Comparison of ENCODE assay signal across 17 cellular contexts in the genomic region with DNA sequence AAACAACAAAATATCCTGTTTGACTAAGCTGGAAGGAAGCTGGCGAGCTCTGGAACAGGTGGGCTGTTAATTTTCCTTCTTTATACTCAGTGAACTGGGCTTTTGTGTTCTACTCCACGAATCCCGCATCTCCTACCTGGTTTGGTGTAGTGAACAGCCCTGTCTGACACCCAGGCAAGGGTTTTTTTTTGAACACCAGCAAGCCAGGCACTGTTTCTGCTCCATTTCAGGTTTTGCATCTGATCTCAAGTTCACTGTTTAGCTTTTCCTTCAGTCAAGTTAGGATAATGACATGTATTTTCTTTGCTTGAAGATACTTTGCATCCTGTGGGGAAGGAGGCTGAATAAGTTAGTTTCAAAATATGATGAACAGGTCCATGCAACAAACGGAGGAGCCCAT.
DNase-seq lines count a peak whose midpoint lies in the region; ATAC-seq and TF ChIP-seq lines count a peak whose summit lies in the region.
"Had no signal": no experiment of that assay in that cellular context is flagged by ENCODE, and none has a peak within 500 bp of the region (broad histone marks: within the 10 kb centered on the region; RNA-seq: fewer than 3 reads in every experiment).

No MANE protein-coding gene starts in this region.

- H3K4me1 ChIP-seq in left ventricle myocardium inferior = peaks cover 33% of the 10 kb centered on the region
- peaks cover 0 to 5% of the 10 kb centered on the region in 2 donors for H3K4me1 ChIP-seq in right atrium auricular region
- H3K4me1 ChIP-seq in Karpas-422 (ENCODE audit: low read length) = peaks cover 5% of the 10 kb centered on the region; the same call in 1 of the 2 replicates

- H3K4me3 ChIP-seq in left ventricle myocardium inferior (no peak overlapping the region), right atrium auricular region (no peak overlapping the region), Karpas-422 (ENCODE audit: low read length) (no peak overlapping the region)
- H3K4me3 ChIP-seq: GM23248 had no signal

- 0 out of 2 replicates have a peak overlapping the region, but pooled peaks have one; percentile 26 for H2AFZ ChIP-seq in Karpas-422 (ENCODE audit: low read length)
- H2AFZ ChIP-seq: GM23248 had no signal

- H3K9me3 ChIP-seq in left ventricle myocardium inferior (replicated peaks) = no peaks in the 10 kb centered on the region
- no peaks in the 10 kb centered on the region for H3K9me3 ChIP-seq in right atrium auricular region
- no peaks in the 10 kb centered on the region for H3K9me3 ChIP-seq in Karpas-422 (ENCODE audit: low read length)

- no peak overlapping the region for H3K4me2 ChIP-seq in Karpas-422 (ENCODE audit: low read depth, low read length, poor library complexity, severe bottlenecking)

- no peak overlapping the region for H3K9ac ChIP-seq in Karpas-422 (ENCODE audit: low read length)
- H3K9ac ChIP-seq: GM23248 had no signal

- H3K27me3 ChIP-seq in left ventricle myocardium inferior (ENCODE audit: low read depth) = no peaks in the 10 kb centered on the region
- H3K27me3 ChIP-seq in right atrium auricular region = no peaks in the 10 kb centered on the region
- no peaks in the 10 kb centered on the region for H3K27me3 ChIP-seq in Karpas-422 (ENCODE audit: low read length)

- H3K27ac ChIP-seq in left ventricle myocardium inferior (replicated peaks) (peak overlapping the region; percentile 78), right atrium auricular region (no peak overlapping the region), Karpas-422 (ENCODE audit: low read length) (no peak overlapping the region)
- H3K27ac ChIP-seq: C4-2B, GM23248 had no signal

- ATAC-seq in left lobe of liver = no peak

- no peaks in the 10 kb centered on the region for H3K79me2 ChIP-seq in Karpas-422 (ENCODE audit: low read length)

- no peaks in the 10 kb centered on the region for H4K20me1 ChIP-seq in Karpas-422 (ENCODE audit: insufficient read depth, low read depth, low read length)

- intact Hi-C loops in left ventricle myocardium inferior (cut with micrococcal nuclease) = no loop called here

- TF ChIP-seq CTCF in left ventricle myocardium inferior (IDR thresholded peaks at IDR 0.05; ENCODE audit: borderline replicate concordance) = no peak
- TF ChIP-seq CTCF in right atrium auricular region (IDR thresholded peaks at IDR 0.05) = no peak

- no peaks in the 10 kb centered on the region for H3K36me3 ChIP-seq in left ventricle myocardium inferior
- no peaks in the 10 kb centered on the region for H3K36me3 ChIP-seq in right atrium auricular region
- no peaks in the 10 kb centered on the region for H3K36me3 ChIP-seq in Karpas-422 (ENCODE audit: insufficient read depth, low read length)

- no peak for DNase-seq in left ventricle myocardium inferior
- no peak for DNase-seq in right atrium auricular region (ENCODE audit: low spot score)
- DNase-seq in Karpas-422 = no peak
- DNase-seq in dermis blood vessel endothelial cell = peak; percentile 39
- no peak for DNase-seq in activated CD8-positive, alpha-beta memory T cell treated with anti-CD3 and anti-CD28 coated beads, Interleukin-2, amount 50 U/mL, for 4 hours
- DNase-seq in activated CD4-positive, alpha-beta T cell treated with anti-CD3 and anti-CD28 coated beads for 4 hours = no peak
- no peak for DNase-seq in left lobe of liver (ENCODE audit: low spot score)
- DNase-seq: Caco-2, DMS53, MM.1S, NCI-H1092 treated with DMSO at 0.1 percent for 48 hours, NCI-H2107, NCI-H526 treated with DMSO at 0.1 percent for 48 hours, RPMI8226, SIG-M5 had no signal

- H3K9me2 ChIP-seq in Karpas-422 (replicated peaks; ENCODE audit: insufficient read depth, low read length) = no peaks in the 10 kb centered on the region
